Comparison of ENCODE assay signal across 21 cellular contexts in genomic region chr3:177157492-177157891, GRCh38.
"Had no signal": no experiment of that assay in that cellular context is flagged by ENCODE, and none has a peak within 500 bp of the region (broad histone marks: within the 10 kb centered on the region; RNA-seq: fewer than 3 reads in every experiment).

No MANE protein-coding gene starts in this region.

- H3K4me1 ChIP-seq: testis had no signal

- H3K9me3 ChIP-seq: testis, upper lobe of right lung had no signal

- H3K27ac ChIP-seq: cardiac muscle cell, hepatocyte, testis, upper lobe of right lung, WERI-Rb-1 had no signal

- ATAC-seq: activated CD4-positive, alpha-beta T cell treated with anti-CD3 and anti-CD28 coated beads for 36 hours; left ventricle myocardium superior; right cardiac atrium; upper lobe of right lung had no signal

- H3K4me2 ChIP-seq: hepatocyte had no signal

- H3K4me3 Mint-ChIP-seq: activated CD4-positive, alpha-beta memory T cell treated with anti-CD3 and anti-CD28 coated beads for 36 hours; activated CD4-positive, alpha-beta T cell treated with anti-CD3 and anti-CD28 coated beads for 36 hours; activated T-cell treated with anti-CD3 and anti-CD28 coated beads, Interleukin-2, amount 50 U/mL, for 4 hours; nephron; stimulated activated naive CD8-positive, alpha-beta T cell treated with anti-CD3 and anti-CD28 coated beads, Interleukin-15, Interleukin-2, amounts not matched to agents 100 ng/mL and 50 ng/mL, for 24 hours; T-helper 1 cell treated with Interleukin-12 subunit alpha and Interleukin-12 subunit beta and Interleukin-4 antibody, amounts not matched to agents 30 μg/mL and 1 μg/mL, for 36 hours had no signal

- H3K36me3 ChIP-seq: cardiac muscle cell, upper lobe of right lung had no signal

- H3K9me3 Mint-ChIP-seq: activated CD4-positive, alpha-beta memory T cell treated with anti-CD3 and anti-CD28 coated beads for 36 hours; stimulated activated naive CD8-positive, alpha-beta T cell treated with anti-CD3 and anti-CD28 coated beads, Interleukin-15, Interleukin-2, amounts not matched to agents 100 ng/mL and 50 ng/mL, for 24 hours had no signal

- DNase-seq: activated CD4-positive, alpha-beta memory T cell treated with anti-CD3 and anti-CD28 coated beads for 36 hours; activated CD4-positive, alpha-beta T cell treated with anti-CD3 and anti-CD28 coated beads for 36 hours; activated effector memory CD4-positive, alpha-beta T cell treated with Interleukin-2 at 50 U/mL for 16 hours; activated naive CD4-positive, alpha-beta T cell treated with anti-CD3 and anti-CD28 coated beads, Interleukin-2, amount 50 U/mL, for 16 hours; activated T-cell treated with anti-CD3 and anti-CD28 coated beads, Interleukin-2, amount 50 U/mL, for 4 hours; left ventricle myocardium superior; mesenchymal stem cell; occipital lobe; right cardiac atrium; small intestine; testis; upper lobe of right lung; WERI-Rb-1 had no signal

- FAIRE-seq: astrocyte, colon, endometrium, small intestine had no signal

- H3K27me3 Mint-ChIP-seq: activated CD4-positive, alpha-beta memory T cell treated with anti-CD3 and anti-CD28 coated beads for 36 hours; activated CD4-positive, alpha-beta T cell treated with anti-CD3 and anti-CD28 coated beads for 36 hours; stimulated activated naive CD8-positive, alpha-beta T cell treated with anti-CD3 and anti-CD28 coated beads, Interleukin-15, Interleukin-2, amounts not matched to agents 100 ng/mL and 50 ng/mL, for 24 hours had no signal

- H3K27ac Mint-ChIP-seq: activated CD4-positive, alpha-beta memory T cell treated with anti-CD3 and anti-CD28 coated beads for 36 hours; activated CD4-positive, alpha-beta T cell treated with anti-CD3 and anti-CD28 coated beads for 36 hours; nephron; stimulated activated naive CD8-positive, alpha-beta T cell treated with anti-CD3 and anti-CD28 coated beads, Interleukin-15, Interleukin-2, amounts not matched to agents 100 ng/mL and 50 ng/mL, for 24 hours; T-helper 1 cell treated with Interleukin-12 subunit alpha and Interleukin-12 subunit beta and Interleukin-4 antibody, amounts not matched to agents 30 μg/mL and 1 μg/mL, for 36 hours had no signal

- H3K27me3 ChIP-seq: cardiac muscle cell, hepatocyte, testis, upper lobe of right lung had no signal

- H2AFZ ChIP-seq: hepatocyte had no signal

- H3K4me3 ChIP-seq: cardiac muscle cell, hepatocyte, testis, upper lobe of right lung had no signal
